In genomic region chr10:122688293-122688989, GRCh38 we compare ENCODE assay signal across 10 cellular contexts.
DNase-seq lines count a peak whose midpoint lies in the region; ATAC-seq and TF ChIP-seq lines count a peak whose summit lies in the region.
"Had no signal": no experiment of that assay in that cellular context is flagged by ENCODE, and none has a peak within 500 bp of the region (broad histone marks: within the 10 kb centered on the region; RNA-seq: fewer than 3 reads in every experiment).

No MANE protein-coding gene starts in this region.

- TF ChIP-seq CTCF in choroid plexus epithelial cell (conservative IDR thresholded peaks at IDR 0.05; ENCODE audit: low read depth, low read length) (peak; percentile 12), tibial artery (IDR thresholded peaks at IDR 0.05) (no peak), GM13977 (IDR thresholded peaks at IDR 0.05; ENCODE audit: extremely low read depth, insufficient read depth, missing control alignments) (no peak)

- no peak overlapping the region for H3K4me3 ChIP-seq in choroid plexus epithelial cell (ENCODE audit: low read depth, low read length)
- no peak overlapping the region for H3K4me3 ChIP-seq in tibial artery

- TF ChIP-seq RAD21 in Ishikawa (IDR thresholded peaks at IDR 0.05; ENCODE audit: low read depth) = peak; percentile 49

- TF ChIP-seq EP300 in Ishikawa (IDR thresholded peaks at IDR 0.05; ENCODE audit: borderline replicate concordance) = no peak

- peaks cover 0 to 19% (median 13%) of the 10 kb centered on the region in 4 donors for H3K4me1 ChIP-seq in tibial artery

- peak overlapping the region; percentile 3 to 29 for H3K27ac ChIP-seq in tibial artery

- intact Hi-C loops in tibial artery (cut with DNase I; ENCODE audit: low total_unique reads) = no loop called here

- ATAC-seq in GM21526 (IDR thresholded peaks at IDR 0.05; ENCODE audit: low FRiP score, unreplicated experiment) = no peak

- no peaks in the 10 kb centered on the region for H3K27me3 ChIP-seq in tibial artery

- no peaks in the 10 kb centered on the region for H3K9me3 ChIP-seq in tibial artery

- no peaks in the 10 kb centered on the region for H3K36me3 ChIP-seq in tibial artery

- in situ Hi-C loops in GM13977 (cut with MboI; ENCODE audit: low pct_unique_long_range_greater_than_20kb, low sequenced_read_pairs, unreplicated experiment) = no loop called here

- peak; percentile 32 for DNase-seq in choroid plexus epithelial cell (ENCODE audit: low read depth)
- DNase-seq in left kidney (ENCODE audit: low read depth, low spot score) = peak; percentile 66
- DNase-seq in tibial artery = peak in 1 of 2 donors; percentile 60
- DNase-seq in GM13977 (ENCODE audit: low spot score) = no peak
- DNase-seq in HK-2 (ENCODE audit: unreplicated experiment) = no peak
- DNase-seq: activated T-cell treated with anti-CD3 and anti-CD28 coated beads, Interleukin-2, amount 50 U/mL, for 24 hours; NCI-H1930; retina had no signal

TF ChIP-seq in Ishikawa, 13 proteins besides CTCF, POLR2A, EP300 and RAD21:
- TF ChIP-seq TEAD4 (IDR thresholded peaks at IDR 0.05) (no peak), TCF12 (IDR thresholded peaks at IDR 0.05; ENCODE audit: low read depth) (0 out of 2 replicates have a peak, but pooled peaks have one; percentile 15), CEBPB (IDR thresholded peaks at IDR 0.05) (no peak)

Comparison
In these comparisons a context has a peak if more than half of its experiments do, and no peak if none do; other contexts are left out.
1. DNase-seq: peak in choroid plexus epithelial cell (single experiment) and left kidney (single experiment); none in GM13977 (single experiment) and HK-2 (single experiment).